Comparison of ENCODE assay signal across 1 cellular context in genomic region chr12:110993425-110993824, GRCh38.
TF ChIP-seq lines count a peak whose summit lies in the region.

No MANE protein-coding gene starts in this region.

TF ChIP-seq in HCT116, 20 proteins besides CTCF, POLR2A, EP300 and RAD21 (continued from another document):
- TF ChIP-seq, protein P1, sequence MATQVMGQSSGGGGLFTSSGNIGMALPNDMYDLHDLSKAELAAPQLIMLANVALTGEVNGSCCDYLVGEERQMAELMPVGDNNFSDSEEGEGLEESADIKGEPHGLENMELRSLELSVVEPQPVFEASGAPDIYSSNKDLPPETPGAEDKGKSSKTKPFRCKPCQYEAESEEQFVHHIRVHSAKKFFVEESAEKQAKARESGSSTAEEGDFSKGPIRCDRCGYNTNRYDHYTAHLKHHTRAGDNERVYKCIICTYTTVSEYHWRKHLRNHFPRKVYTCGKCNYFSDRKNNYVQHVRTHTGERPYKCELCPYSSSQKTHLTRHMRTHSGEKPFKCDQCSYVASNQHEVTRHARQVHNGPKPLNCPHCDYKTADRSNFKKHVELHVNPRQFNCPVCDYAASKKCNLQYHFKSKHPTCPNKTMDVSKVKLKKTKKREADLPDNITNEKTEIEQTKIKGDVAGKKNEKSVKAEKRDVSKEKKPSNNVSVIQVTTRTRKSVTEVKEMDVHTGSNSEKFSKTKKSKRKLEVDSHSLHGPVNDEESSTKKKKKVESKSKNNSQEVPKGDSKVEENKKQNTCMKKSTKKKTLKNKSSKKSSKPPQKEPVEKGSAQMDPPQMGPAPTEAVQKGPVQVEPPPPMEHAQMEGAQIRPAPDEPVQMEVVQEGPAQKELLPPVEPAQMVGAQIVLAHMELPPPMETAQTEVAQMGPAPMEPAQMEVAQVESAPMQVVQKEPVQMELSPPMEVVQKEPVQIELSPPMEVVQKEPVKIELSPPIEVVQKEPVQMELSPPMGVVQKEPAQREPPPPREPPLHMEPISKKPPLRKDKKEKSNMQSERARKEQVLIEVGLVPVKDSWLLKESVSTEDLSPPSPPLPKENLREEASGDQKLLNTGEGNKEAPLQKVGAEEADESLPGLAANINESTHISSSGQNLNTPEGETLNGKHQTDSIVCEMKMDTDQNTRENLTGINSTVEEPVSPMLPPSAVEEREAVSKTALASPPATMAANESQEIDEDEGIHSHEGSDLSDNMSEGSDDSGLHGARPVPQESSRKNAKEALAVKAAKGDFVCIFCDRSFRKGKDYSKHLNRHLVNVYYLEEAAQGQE (IDR thresholded peaks at IDR 0.05; ENCODE audit: low read depth): no peak
- no peak for TF ChIP-seq TCF7L2 (IDR thresholded peaks at IDR 0.05; ENCODE audit: borderline replicate concordance, extremely low read depth, insufficient read depth, insufficient read length)
